Comparison of ENCODE assay signal across 1 cellular context in the genomic region with DNA sequence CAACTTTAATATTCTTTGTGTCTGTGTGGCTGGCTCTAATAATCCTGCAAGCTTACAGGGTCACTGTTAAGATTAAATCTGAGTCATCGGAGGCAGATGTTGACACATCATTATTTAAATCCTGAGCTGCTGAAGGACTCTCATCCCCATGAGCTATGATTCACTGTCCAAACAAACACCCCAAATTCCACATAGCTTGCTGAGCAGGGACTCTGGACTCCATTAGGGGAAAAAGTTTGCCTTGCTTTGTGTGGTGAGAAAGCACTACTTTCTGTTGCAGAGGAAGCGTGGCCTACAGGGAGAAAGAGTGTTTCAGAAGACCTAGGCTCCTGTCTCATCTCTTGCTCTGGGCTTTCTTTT.
TF ChIP-seq lines count a peak whose summit lies in the region.

No MANE protein-coding gene starts in this region.

TF ChIP-seq in HEK293, 187 proteins besides CTCF, POLR2A, EP300 and RAD21 (continued from another document):
- peak; percentile 46; the same call in 1 of the 2 replicates for TF ChIP-seq PRDM4 (tag by site-specific recombination; IDR thresholded peaks at IDR 0.05)
- TF ChIP-seq, protein P1, sequence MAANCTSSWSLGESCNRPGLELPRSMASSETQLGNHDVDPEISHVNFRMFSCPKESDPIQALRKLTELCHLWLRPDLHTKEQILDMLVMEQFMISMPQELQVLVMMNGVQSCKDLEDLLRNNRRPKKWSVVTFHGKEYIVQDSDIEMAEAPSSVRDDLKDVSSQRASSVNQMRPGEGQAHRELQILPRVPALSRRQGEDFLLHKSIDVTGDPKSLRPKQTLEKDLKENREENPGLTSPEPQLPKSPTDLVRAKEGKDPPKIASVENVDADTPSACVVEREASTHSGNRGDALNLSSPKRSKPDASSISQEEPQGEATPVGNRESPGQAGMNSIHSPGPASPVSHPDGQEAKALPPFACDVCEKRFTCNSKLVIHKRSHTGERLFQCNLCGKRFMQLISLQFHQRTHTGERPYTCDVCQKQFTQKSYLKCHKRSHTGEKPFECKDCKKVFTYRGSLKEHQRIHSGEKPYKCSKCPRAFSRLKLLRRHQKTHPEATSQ (tag by site-specific recombination; IDR thresholded peaks at IDR 0.05), result no peak
- no peak for TF ChIP-seq ZNF155 (tag by site-specific recombination; IDR thresholded peaks at IDR 0.05)
- TF ChIP-seq ZXDB (tag by site-specific recombination; IDR thresholded peaks at IDR 0.05), result 0 out of 2 replicates have a peak, but pooled peaks have one; percentile 47
- TF ChIP-seq, protein P2, sequence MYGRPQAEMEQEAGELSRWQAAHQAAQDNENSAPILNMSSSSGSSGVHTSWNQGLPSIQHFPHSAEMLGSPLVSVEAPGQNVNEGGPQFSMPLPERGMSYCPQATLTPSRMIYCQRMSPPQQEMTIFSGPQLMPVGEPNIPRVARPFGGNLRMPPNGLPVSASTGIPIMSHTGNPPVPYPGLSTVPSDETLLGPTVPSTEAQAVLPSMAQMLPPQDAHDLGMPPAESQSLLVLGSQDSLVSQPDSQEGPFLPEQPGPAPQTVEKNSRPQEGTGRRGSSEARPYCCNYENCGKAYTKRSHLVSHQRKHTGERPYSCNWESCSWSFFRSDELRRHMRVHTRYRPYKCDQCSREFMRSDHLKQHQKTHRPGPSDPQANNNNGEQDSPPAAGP (tag by site-specific recombination; IDR thresholded peaks at IDR 0.05), result 0 out of 2 replicates have a peak, but pooled peaks have one; percentile 32
- TF ChIP-seq ZBTB17 (tag by site-specific recombination; IDR thresholded peaks at IDR 0.05), result peak; percentile 27; the same call in 1 of the 2 replicates
- no peak for TF ChIP-seq ZNF280C (tag by site-specific recombination; IDR thresholded peaks at IDR 0.05)
- TF ChIP-seq, protein P3, sequence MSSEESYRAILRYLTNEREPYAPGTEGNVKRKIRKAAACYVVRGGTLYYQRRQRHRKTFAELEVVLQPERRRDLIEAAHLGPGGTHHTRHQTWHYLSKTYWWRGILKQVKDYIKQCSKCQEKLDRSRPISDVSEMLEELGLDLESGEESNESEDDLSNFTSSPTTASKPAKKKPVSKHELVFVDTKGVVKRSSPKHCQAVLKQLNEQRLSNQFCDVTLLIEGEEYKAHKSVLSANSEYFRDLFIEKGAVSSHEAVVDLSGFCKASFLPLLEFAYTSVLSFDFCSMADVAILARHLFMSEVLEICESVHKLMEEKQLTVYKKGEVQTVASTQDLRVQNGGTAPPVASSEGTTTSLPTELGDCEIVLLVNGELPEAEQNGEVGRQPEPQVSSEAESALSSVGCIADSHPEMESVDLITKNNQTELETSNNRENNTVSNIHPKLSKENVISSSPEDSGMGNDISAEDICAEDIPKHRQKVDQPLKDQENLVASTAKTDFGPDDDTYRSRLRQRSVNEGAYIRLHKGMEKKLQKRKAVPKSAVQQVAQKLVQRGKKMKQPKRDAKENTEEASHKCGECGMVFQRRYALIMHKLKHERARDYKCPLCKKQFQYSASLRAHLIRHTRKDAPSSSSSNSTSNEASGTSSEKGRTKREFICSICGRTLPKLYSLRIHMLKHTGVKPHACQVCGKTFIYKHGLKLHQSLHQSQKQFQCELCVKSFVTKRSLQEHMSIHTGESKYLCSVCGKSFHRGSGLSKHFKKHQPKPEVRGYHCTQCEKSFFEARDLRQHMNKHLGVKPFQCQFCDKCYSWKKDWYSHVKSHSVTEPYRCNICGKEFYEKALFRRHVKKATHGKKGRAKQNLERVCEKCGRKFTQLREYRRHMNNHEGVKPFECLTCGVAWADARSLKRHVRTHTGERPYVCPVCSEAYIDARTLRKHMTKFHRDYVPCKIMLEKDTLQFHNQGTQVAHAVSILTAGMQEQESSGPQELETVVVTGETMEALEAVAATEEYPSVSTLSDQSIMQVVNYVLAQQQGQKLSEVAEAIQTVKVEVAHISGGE (tag by site-specific recombination; conservative IDR thresholded peaks at IDR 0.05; ENCODE audit: low read depth), result no peak
- TF ChIP-seq ZNF214 (tag by site-specific recombination; IDR thresholded peaks at IDR 0.05; ENCODE audit: borderline replicate concordance), result no peak
- peak; percentile 80 for TF ChIP-seq ZEB2 (tag by site-specific recombination; IDR thresholded peaks at IDR 0.05)
- TF ChIP-seq ZNF175 (tag by site-specific recombination; IDR thresholded peaks at IDR 0.05), result no peak
- TF ChIP-seq, protein P4, sequence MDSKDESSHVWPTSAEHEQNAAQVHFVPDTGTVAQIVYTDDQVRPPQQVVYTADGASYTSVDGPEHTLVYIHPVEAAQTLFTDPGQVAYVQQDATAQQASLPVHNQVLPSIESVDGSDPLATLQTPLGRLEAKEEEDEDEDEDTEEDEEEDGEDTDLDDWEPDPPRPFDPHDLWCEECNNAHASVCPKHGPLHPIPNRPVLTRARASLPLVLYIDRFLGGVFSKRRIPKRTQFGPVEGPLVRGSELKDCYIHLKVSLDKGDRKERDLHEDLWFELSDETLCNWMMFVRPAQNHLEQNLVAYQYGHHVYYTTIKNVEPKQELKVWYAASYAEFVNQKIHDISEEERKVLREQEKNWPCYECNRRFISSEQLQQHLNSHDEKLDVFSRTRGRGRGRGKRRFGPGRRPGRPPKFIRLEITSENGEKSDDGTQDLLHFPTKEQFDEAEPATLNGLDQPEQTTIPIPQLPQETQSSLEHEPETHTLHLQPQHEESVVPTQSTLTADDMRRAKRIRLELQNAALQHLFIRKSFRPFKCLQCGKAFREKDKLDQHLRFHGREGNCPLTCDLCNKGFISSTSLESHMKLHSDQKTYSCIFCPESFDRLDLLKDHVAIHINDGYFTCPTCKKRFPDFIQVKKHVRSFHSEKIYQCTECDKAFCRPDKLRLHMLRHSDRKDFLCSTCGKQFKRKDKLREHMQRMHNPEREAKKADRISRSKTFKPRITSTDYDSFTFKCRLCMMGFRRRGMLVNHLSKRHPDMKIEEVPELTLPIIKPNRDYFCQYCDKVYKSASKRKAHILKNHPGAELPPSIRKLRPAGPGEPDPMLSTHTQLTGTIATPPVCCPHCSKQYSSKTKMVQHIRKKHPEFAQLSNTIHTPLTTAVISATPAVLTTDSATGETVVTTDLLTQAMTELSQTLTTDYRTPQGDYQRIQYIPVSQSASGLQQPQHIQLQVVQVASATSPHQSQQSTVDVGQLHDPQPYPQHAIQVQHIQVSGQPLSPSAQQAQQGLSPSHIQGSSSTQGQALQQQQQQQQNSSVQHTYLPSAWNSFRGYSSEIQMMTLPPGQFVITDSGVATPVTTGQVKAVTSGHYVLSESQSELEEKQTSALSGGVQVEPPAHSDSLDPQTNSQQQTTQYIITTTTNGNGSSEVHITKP (tag by site-specific recombination; IDR thresholded peaks at IDR 0.05), result 0 out of 2 replicates have a peak, but pooled peaks have one; percentile 24
- no peak for TF ChIP-seq ZNF768 (tag by site-specific recombination; IDR thresholded peaks at IDR 0.05)
- no peak for TF ChIP-seq ZNF223 (tag by site-specific recombination; IDR thresholded peaks at IDR 0.05)
- 0 out of 2 replicates have a peak, but pooled peaks have one; percentile 28 for TF ChIP-seq MZF1 (tag by site-specific recombination; IDR thresholded peaks at IDR 0.05; ENCODE audit: borderline replicate concordance)
- TF ChIP-seq RBAK (tag by site-specific recombination; IDR thresholded peaks at IDR 0.05), result no peak
- no peak for TF ChIP-seq ZFP3 (tag by site-specific recombination; IDR thresholded peaks at IDR 0.05; ENCODE audit: low read depth)
- no peak for TF ChIP-seq ZFP41 (tag by site-specific recombination; IDR thresholded peaks at IDR 0.05; ENCODE audit: borderline replicate concordance)
- TF ChIP-seq MYNN (tag by site-specific recombination; IDR thresholded peaks at IDR 0.05; ENCODE audit: borderline replicate concordance), result no peak
- TF ChIP-seq, protein P5, sequence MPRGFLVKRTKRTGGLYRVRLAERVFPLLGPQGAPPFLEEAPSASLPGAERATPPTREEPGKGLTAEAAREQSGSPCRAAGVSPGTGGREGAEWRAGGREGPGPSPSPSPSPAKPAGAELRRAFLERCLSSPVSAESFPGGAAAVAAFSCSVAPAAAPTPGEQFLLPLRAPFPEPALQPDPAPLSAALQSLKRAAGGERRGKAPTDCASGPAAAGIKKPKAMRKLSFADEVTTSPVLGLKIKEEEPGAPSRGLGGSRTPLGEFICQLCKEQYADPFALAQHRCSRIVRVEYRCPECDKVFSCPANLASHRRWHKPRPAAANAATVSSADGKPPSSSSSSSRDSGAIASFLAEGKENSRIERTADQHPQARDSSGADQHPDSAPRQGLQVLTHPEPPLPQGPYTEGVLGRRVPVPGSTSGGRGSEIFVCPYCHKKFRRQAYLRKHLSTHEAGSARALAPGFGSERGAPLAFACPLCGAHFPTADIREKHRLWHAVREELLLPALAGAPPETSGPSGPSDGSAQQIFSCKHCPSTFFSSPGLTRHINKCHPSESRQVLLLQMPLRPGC (tag by site-specific recombination; IDR thresholded peaks at IDR 0.05), result 0 out of 2 replicates have a peak, but pooled peaks have one; percentile 44
- TF ChIP-seq GLIS1 (tag by site-specific recombination; IDR thresholded peaks at IDR 0.05), result peak; percentile 56
- TF ChIP-seq SALL2 (tag by site-specific recombination; IDR thresholded peaks at IDR 0.05; ENCODE audit: borderline replicate concordance), result no peak
- TF ChIP-seq ZNF670 (tag by site-specific recombination; IDR thresholded peaks at IDR 0.05; ENCODE audit: low read depth), result no peak
- no peak for TF ChIP-seq ZNF580 (tag by site-specific recombination; IDR thresholded peaks at IDR 0.05)
- peak; percentile 76 for TF ChIP-seq ZNF558 (tag by site-specific recombination; IDR thresholded peaks at IDR 0.05)
- TF ChIP-seq, protein P6, sequence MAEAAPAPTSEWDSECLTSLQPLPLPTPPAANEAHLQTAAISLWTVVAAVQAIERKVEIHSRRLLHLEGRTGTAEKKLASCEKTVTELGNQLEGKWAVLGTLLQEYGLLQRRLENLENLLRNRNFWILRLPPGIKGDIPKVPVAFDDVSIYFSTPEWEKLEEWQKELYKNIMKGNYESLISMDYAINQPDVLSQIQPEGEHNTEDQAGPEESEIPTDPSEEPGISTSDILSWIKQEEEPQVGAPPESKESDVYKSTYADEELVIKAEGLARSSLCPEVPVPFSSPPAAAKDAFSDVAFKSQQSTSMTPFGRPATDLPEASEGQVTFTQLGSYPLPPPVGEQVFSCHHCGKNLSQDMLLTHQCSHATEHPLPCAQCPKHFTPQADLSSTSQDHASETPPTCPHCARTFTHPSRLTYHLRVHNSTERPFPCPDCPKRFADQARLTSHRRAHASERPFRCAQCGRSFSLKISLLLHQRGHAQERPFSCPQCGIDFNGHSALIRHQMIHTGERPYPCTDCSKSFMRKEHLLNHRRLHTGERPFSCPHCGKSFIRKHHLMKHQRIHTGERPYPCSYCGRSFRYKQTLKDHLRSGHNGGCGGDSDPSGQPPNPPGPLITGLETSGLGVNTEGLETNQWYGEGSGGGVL (tag by site-specific recombination; IDR thresholded peaks at IDR 0.05), result peak; percentile 46; the same call in 1 of the 2 replicates
